Comparison of ENCODE assay signal across 14 cellular contexts in the genomic region with DNA sequence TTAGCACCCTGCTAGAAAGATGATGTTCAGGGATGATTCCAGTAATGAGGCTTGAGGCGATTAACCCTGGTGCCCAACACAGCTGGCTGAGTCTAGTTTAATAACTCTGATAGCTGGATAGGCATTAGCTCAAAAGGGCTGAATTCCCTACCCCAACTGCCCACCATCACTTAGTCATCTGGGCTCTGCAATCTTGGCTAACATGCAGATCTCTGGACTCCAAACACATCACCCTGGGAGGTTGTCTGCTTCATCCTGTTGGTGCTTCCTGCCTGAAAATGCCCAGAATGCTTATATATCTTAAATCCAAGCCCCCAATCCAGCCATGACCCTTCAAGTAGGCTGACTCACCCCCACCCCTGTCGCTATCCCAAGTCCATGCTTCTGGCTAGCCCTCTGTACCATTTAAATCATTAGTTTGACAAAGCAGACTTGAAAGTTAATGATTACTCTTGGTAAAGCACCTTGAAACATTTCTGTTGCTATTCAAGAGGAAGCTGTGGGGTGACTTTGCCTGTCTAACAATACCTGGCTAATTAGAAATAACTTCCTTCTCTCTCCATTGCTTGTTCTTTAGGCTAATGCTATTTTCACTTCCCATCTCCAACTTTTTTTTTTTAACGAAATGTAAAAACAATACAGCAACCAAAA.
A peak's percentile ranks its signal among the peaks of the same experiment; 100 is the strongest.
DNase-seq lines count a peak whose midpoint lies in the region; ATAC-seq, FAIRE-seq and TF ChIP-seq lines count a peak whose summit lies in the region.
"Had no signal": no experiment of that assay in that cellular context is flagged by ENCODE, and none has a peak within 500 bp of the region (broad histone marks: within the 10 kb centered on the region; RNA-seq: fewer than 3 reads in every experiment).

No MANE protein-coding gene starts in this region.

- H3K56ac ChIP-seq in H9 (ENCODE audit: insufficient read length, low read depth, low read length) (no peak overlapping the region), H1 (replicated peaks; ENCODE audit: insufficient read length, low read depth, low read length) (no peak overlapping the region)

- H3K79me1 ChIP-seq in H9 (ENCODE audit: insufficient read depth, low read depth, low read length, poor library complexity, severe bottlenecking) (no peaks in the 10 kb centered on the region), H1 (ENCODE audit: low read depth, low read length) (no peaks in the 10 kb centered on the region)

- H3K9me3 Mint-ChIP-seq in H9: peaks cover 3 to 12% of the 10 kb centered on the region in 2 experiments; a peak in 1 of 5 replicates
- H3K9me3 Mint-ChIP-seq in Caco-2 (ENCODE audit: unreplicated experiment): no peaks in the 10 kb centered on the region
- H3K9me3 Mint-ChIP-seq in effector memory CD8-positive, alpha-beta T cell: peaks cover 0 to 6% of the 10 kb centered on the region in 2 donors

- no peak overlapping the region for H2BK12ac ChIP-seq in H9 (ENCODE audit: insufficient read length, low read depth, low read length)
- no peak overlapping the region for H2BK12ac ChIP-seq in H1 (ENCODE audit: low read depth, low read length)

- CTCF ChIA-PET in H1 (lab: Charles Lee; ENCODE audit: partially characterized antibody): no interaction called here
- CTCF ChIA-PET in Caco-2 (lab: Charles Lee): no interaction called here

- H3K4ac ChIP-seq in H9 (ENCODE audit: low read depth, low read length) (no peak overlapping the region), H1 (replicated peaks; ENCODE audit: insufficient read length, low read depth, low read length) (no peak overlapping the region)

- peaks cover 2% of the 10 kb centered on the region for H3K27me3 Mint-ChIP-seq in H9 (ENCODE audit: low read depth)
- peaks cover 19% of the 10 kb centered on the region for H3K27me3 Mint-ChIP-seq in Caco-2 (ENCODE audit: insufficient read depth, unreplicated experiment)
- peaks cover 38 to 44% of the 10 kb centered on the region in 2 donors for H3K27me3 Mint-ChIP-seq in effector memory CD8-positive, alpha-beta T cell

- H3K23me2 ChIP-seq in H9 (ENCODE audit: insufficient read length, low read depth, low read length, poor library complexity, severe bottlenecking): no peaks in the 10 kb centered on the region
- H3K23me2 ChIP-seq in H1 (ENCODE audit: low read depth, low read length): no peaks in the 10 kb centered on the region

- H2BK120ac ChIP-seq in H9 (ENCODE audit: low read depth, low read length, poor library complexity, severe bottlenecking) (no peak overlapping the region), H1 (replicated peaks; ENCODE audit: low read depth, low read length) (no peak overlapping the region)

- H3K36me3 Mint-ChIP-seq in H9 (ENCODE audit: insufficient read depth in 1 of 3, low read depth in 3 of 3): no peaks in the 10 kb centered on the region; a peak in 1 of 7 replicates
- H3K36me3 Mint-ChIP-seq in Caco-2 (ENCODE audit: insufficient read depth, unreplicated experiment): no peaks in the 10 kb centered on the region
- H3K36me3 Mint-ChIP-seq in effector memory CD8-positive, alpha-beta T cell (ENCODE audit: insufficient read depth): no peaks in the 10 kb centered on the region
- H3K36me3 Mint-ChIP-seq: CD4-positive, CD25-positive, alpha-beta regulatory T cell had no signal

- no peak overlapping the region for H3K9ac ChIP-seq in H9 (ENCODE audit: extremely low read depth, insufficient read length, low read length)
- no peak overlapping the region for H3K9ac ChIP-seq in H1 (replicated peaks in 1 of 4; ENCODE audit: extremely low read depth in 1 of 4, low read depth in 3 of 4, low read length in 3 of 4)

- no peak for FAIRE-seq in H1 (lab: Jason Lieb, UNC)
- FAIRE-seq: HTR-8/SVneo had no signal

- H3K4me1 ChIP-seq in H9 (ENCODE audit: insufficient read depth, low read length) (no peaks in the 10 kb centered on the region), H1 (replicated peaks in 1 of 4; ENCODE audit: control insufficient read depth in 3 of 4, insufficient read depth in 4 of 4, low read length in 3 of 4) (no peaks in the 10 kb centered on the region), Caco-2 (no peaks in the 10 kb centered on the region)

- TF ChIP-seq CTCF in H9 (conservative IDR thresholded peaks at IDR 0.05) (no peak), H1 (IDR thresholded peaks at IDR 0.05; ENCODE audit: control extremely low read depth in 1 of 3, insufficient read depth in 1 of 3, low read depth in 1 of 3, low read length in 3 of 3) (no peak), Caco-2 (IDR thresholded peaks at IDR 0.05; ENCODE audit: insufficient read depth in 1 of 2, low read depth in 1 of 2, low read length in 1 of 2, severe bottlenecking in 1 of 2, unreplicated experiment in 1 of 2) (no peak)

- H4K8ac ChIP-seq in H9 (replicated peaks; ENCODE audit: insufficient read length, low read depth, low read length) (no peak overlapping the region), H1 (ENCODE audit: extremely low read depth, insufficient read depth, low read length) (no peak overlapping the region)

- H3K27ac Mint-ChIP-seq in H9 (no peak overlapping the region), Caco-2 (ENCODE audit: unreplicated experiment) (no peak overlapping the region)
- no peak overlapping the region for H3K27ac Mint-ChIP-seq in effector memory CD8-positive, alpha-beta T cell
- H3K27ac Mint-ChIP-seq: CD4-positive, CD25-positive, alpha-beta regulatory T cell had no signal

- H3K14ac ChIP-seq in H9 (ENCODE audit: insufficient read depth, low read length) (no peak overlapping the region), H1 (ENCODE audit: insufficient read length) (no peak overlapping the region)

- BruUV-seq in Caco-2 (replicated peaks; lab: Mats Ljungman, UMichigan): no TSS peak

- TF ChIP-seq RAD21 in H1 (IDR thresholded peaks at IDR 0.05 in 1 of 2, conservative IDR thresholded peaks at IDR 0.05 in 1 of 2; ENCODE audit: low read depth in 2 of 2, low read length in 2 of 2): no peak

- H4K91ac ChIP-seq in H9 (ENCODE audit: insufficient read length, low read depth, low read length) (no peak overlapping the region), H1 (replicated peaks; ENCODE audit: insufficient read length, low read length) (no peak overlapping the region)

- no peak overlapping the region for H3T11ph ChIP-seq in H9 (ENCODE audit: low read length)

- no peak overlapping the region for H4K5ac ChIP-seq in H9 (ENCODE audit: insufficient read length, low read depth, low read length)
- no peak overlapping the region for H4K5ac ChIP-seq in H1 (ENCODE audit: insufficient read length, low read depth, low read length)

- DNase-seq in H9 (no peak), H1 (ENCODE audit: low read depth in 1 of 2, low spot score in 2 of 2) (no peak), mucosa of gallbladder (ENCODE audit: low spot score) (peak; percentile 18), substantia nigra (lab: John Stamatoyannopoulos, UW) (no peak), Caco-2 (no peak), head of caudate nucleus (no peak)
- DNase-seq in effector memory CD8-positive, alpha-beta T cell: no peak
- DNase-seq: AML-193; CD4-positive, CD25-positive, alpha-beta regulatory T cell; NCI-H2107; NCI-H345; NCI-H526 treated with DMSO at 0.1 percent for 48 hours had no signal

- ATAC-seq in GM18909 (IDR thresholded peaks at IDR 0.05; ENCODE audit: poor library complexity, unreplicated experiment): peak; percentile 70
- ATAC-seq in effector memory CD8-positive, alpha-beta T cell (replicated peaks): no peak

- H3K18ac ChIP-seq in H9 (ENCODE audit: insufficient read length, low read depth, low read length) (no peak overlapping the region), H1 (ENCODE audit: extremely low read depth, low read length) (no peak overlapping the region)

- H3K4me3 Mint-ChIP-seq in H9 (no peak overlapping the region), Caco-2 (ENCODE audit: unreplicated experiment) (no peak overlapping the region)
- H3K4me3 Mint-ChIP-seq in effector memory CD8-positive, alpha-beta T cell: no peak overlapping the region
- H3K4me3 Mint-ChIP-seq: CD4-positive, CD25-positive, alpha-beta regulatory T cell had no signal

- H3K23ac ChIP-seq in H9 (ENCODE audit: insufficient read length, low read depth, low read length) (no peak overlapping the region), H1 (ENCODE audit: insufficient read length) (no peak overlapping the region)

- H3K4me1 Mint-ChIP-seq in H9 (no peaks in the 10 kb centered on the region), Caco-2 (ENCODE audit: low read depth, unreplicated experiment) (no peaks in the 10 kb centered on the region)
- H3K4me1 Mint-ChIP-seq in effector memory CD8-positive, alpha-beta T cell (ENCODE audit: low read depth in 2 of 2): no peaks in the 10 kb centered on the region
- H3K4me1 Mint-ChIP-seq: CD4-positive, CD25-positive, alpha-beta regulatory T cell had no signal

- H3K27me3 ChIP-seq in H9 (ENCODE audit: insufficient read depth, low read length) (no peaks in the 10 kb centered on the region), H1 (replicated peaks in 1 of 4; ENCODE audit: control insufficient read depth in 3 of 4, extremely low read depth in 1 of 4, insufficient read depth in 3 of 4, low read length in 3 of 4) (no peaks in the 10 kb centered on the region), Caco-2 (replicated peaks; ENCODE audit: control insufficient read depth, insufficient read depth, low read length) (no peaks in the 10 kb centered on the region)

- no peak for TF ChIP-seq POLR2A in H1 (IDR thresholded peaks at IDR 0.05; ENCODE audit: control extremely low read depth in 1 of 2, low read depth in 2 of 2, low read length in 2 of 2)

- H3K79me2 ChIP-seq in H9 (ENCODE audit: insufficient read depth, low read length) (no peaks in the 10 kb centered on the region), H1 (ENCODE audit: control insufficient read depth in 1 of 2, insufficient read depth in 2 of 2, low read length in 2 of 2) (no peaks in the 10 kb centered on the region)

- no CpG with 5 or more reads among the region's 3 CpGs for WGBS in H9 (ENCODE audit: extremely low coverage, insufficient read length, low lambda C conversion rate)
- 83% methylated on average over 3 of the region's 3 CpGs; no CpG with 5 or more reads in 1 of the 2 experiments for WGBS in H1 (ENCODE audit: extremely low coverage in 1 of 2, insufficient coverage in 1 of 2, insufficient read length in 1 of 2, insufficient replicate concordance in 2 of 2, low coverage in 1 of 2, low lambda C conversion rate in 2 of 2, missing lambda C conversion rate in 1 of 2), 2 experiments

- H3K4me2 ChIP-seq in H9 (ENCODE audit: insufficient read depth, insufficient read length, low read length) (no peak overlapping the region), H1 (ENCODE audit: insufficient read depth in 1 of 2, low read depth in 2 of 2, low read length in 2 of 2) (no peak overlapping the region)

- H2AK5ac ChIP-seq in H9 (ENCODE audit: insufficient read length, low read length): no peak overlapping the region
- no peak overlapping the region for H2AK5ac ChIP-seq in H1 (ENCODE audit: low read depth, low read length)

- no peaks in the 10 kb centered on the region for H3K9me3 ChIP-seq in H9 (ENCODE audit: control insufficient read depth, low read depth, low read length)
- 0 out of 4 replicates have a peak, but pooled peaks cover 0 to 2% of the 10 kb centered on the region in 2 experiments for H3K9me3 ChIP-seq in H1 (ENCODE audit: insufficient read depth in 2 of 2, low read depth in 1 of 2, low read length in 1 of 2)
- no peaks in the 10 kb centered on the region for H3K9me3 ChIP-seq in Caco-2

- no peaks in the 10 kb centered on the region for H4K20me1 ChIP-seq in H9 (ENCODE audit: control insufficient read depth, insufficient read depth, insufficient read length)
- no peaks in the 10 kb centered on the region for H4K20me1 ChIP-seq in H1 (replicated peaks in 1 of 2; ENCODE audit: control insufficient read depth in 1 of 2, insufficient read depth in 2 of 2, low read length in 2 of 2)

- H3K27ac ChIP-seq in H9 (ENCODE audit: insufficient read length, low read depth, low read length): no peak overlapping the region
- no peak overlapping the region for H3K27ac ChIP-seq in H1 (ENCODE audit: low read depth, low read length)
- no peak overlapping the region for H3K27ac ChIP-seq in substantia nigra (ENCODE audit: low read depth, low read length, poor library complexity, severe bottlenecking)

- intact Hi-C loops in Caco-2 (cut with micrococcal nuclease; ENCODE audit: unreplicated experiment): no loop called here
- intact Hi-C loops in head of caudate nucleus (cut with DNase I): no loop called here

- H2BK15ac ChIP-seq in H9 (ENCODE audit: low read depth, low read length) (no peak overlapping the region), H1 (ENCODE audit: low read length) (no peak overlapping the region)

- H2BK5ac ChIP-seq in H9 (ENCODE audit: insufficient read length, low read length): peak overlapping the region; percentile 50
- H2BK5ac ChIP-seq in H1 (ENCODE audit: low read depth, low read length): no peak overlapping the region

- H2BK20ac ChIP-seq in H9 (ENCODE audit: low read depth, low read length, poor library complexity, severe bottlenecking): no peak overlapping the region
- H2BK20ac ChIP-seq in H1 (ENCODE audit: low read length): no peak overlapping the region

- no peaks in the 10 kb centered on the region for H3K36me3 ChIP-seq in H1 (ENCODE audit: control insufficient read depth in 2 of 4, insufficient read depth in 4 of 4, low read length in 3 of 4)
- no peaks in the 10 kb centered on the region for H3K36me3 ChIP-seq in Caco-2 (ENCODE audit: control insufficient read depth, insufficient read depth, low read length)

- H3K4me3 ChIP-seq in H1 (ENCODE audit: extremely low read depth in 1 of 4, insufficient read depth in 2 of 4, low read depth in 3 of 4, low read length in 4 of 4) (no peak overlapping the region), Caco-2 (ENCODE audit: low read depth, low read length) (no peak overlapping the region)

- H2AFZ ChIP-seq in H9 (ENCODE audit: low read length) (no peak overlapping the region), H1 (ENCODE audit: low read length) (0 out of 2 replicates have a peak overlapping the region, but pooled peaks have one; percentile 2)

- no peak for TF ChIP-seq EP300 in H1 (IDR thresholded peaks at IDR 0.05; ENCODE audit: borderline replicate concordance in 1 of 2, low read depth in 2 of 2, low read length in 2 of 2)

- POLR2A ChIA-PET in H1 (lab: Charles Lee; ENCODE audit: partially characterized antibody) (no interaction called here), Caco-2 (lab: Charles Lee) (no interaction called here)
